In the genomic region with DNA sequence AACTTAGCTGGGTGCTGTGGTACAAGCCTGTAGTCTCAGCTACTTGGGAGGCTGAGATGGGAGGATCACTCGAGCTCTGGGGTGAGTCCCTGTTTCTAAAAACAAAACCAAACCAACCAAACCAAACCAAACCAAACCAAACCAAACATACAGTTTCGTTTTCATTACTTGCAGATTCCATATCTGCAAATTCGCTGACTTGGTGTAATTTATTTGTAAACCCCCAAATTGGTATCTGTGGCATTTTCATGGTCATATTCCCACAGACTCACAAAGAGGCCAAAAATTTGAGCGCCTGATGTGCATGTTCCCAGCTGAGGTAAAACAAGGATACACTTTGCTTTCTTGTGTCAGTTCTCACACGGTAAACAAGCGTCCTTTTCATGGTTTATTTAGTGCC, we compare ENCODE assay signal across 3 cellular contexts.
A peak's percentile ranks its signal among the peaks of the same experiment; 100 is the strongest.
TF ChIP-seq lines count a peak whose summit lies in the region.

No MANE protein-coding gene starts in this region.

TF ChIP-seq in A549, 52 proteins besides CTCF, POLR2A, EP300 and RAD21:
- peak; percentile 79 for TF ChIP-seq MAFK (IDR thresholded peaks at IDR 0.05; ENCODE audit: partially characterized antibody)
- no peak for TF ChIP-seq RCOR1 (IDR thresholded peaks at IDR 0.05; ENCODE audit: low read depth, low read length)

TF ChIP-seq in IMR-90, 13 proteins besides CTCF, POLR2A, EP300 and RAD21:
- TF ChIP-seq, protein P1, sequence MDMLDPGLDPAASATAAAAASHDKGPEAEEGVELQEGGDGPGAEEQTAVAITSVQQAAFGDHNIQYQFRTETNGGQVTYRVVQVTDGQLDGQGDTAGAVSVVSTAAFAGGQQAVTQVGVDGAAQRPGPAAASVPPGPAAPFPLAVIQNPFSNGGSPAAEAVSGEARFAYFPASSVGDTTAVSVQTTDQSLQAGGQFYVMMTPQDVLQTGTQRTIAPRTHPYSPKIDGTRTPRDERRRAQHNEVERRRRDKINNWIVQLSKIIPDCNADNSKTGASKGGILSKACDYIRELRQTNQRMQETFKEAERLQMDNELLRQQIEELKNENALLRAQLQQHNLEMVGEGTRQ (IDR thresholded peaks at IDR 0.05; ENCODE audit: low read depth, low read length): no peak
- peak; percentile 91 for TF ChIP-seq MAFK (IDR thresholded peaks at IDR 0.05; ENCODE audit: low read depth, low read length)

TF ChIP-seq in H1, 55 proteins besides CTCF, POLR2A, EP300 and RAD21:
- no peak for TF ChIP-seq TBP (IDR thresholded peaks at IDR 0.05; ENCODE audit: low read depth, low read length)
- TF ChIP-seq, protein P1 (IDR thresholded peaks at IDR 0.05; ENCODE audit: low read length): no peak
- peak; percentile 45; the same call in 1 of the 2 replicates for TF ChIP-seq MAFK (IDR thresholded peaks at IDR 0.05; ENCODE audit: low read depth, low read length)
- no peak for TF ChIP-seq FOSL1 (IDR thresholded peaks at IDR 0.05; ENCODE audit: insufficient read depth, low read depth, low read length)
- TF ChIP-seq GTF2F1 (IDR thresholded peaks at IDR 0.05; ENCODE audit: borderline replicate concordance, low read depth, low read length): no peak
- TF ChIP-seq EGR1 (IDR thresholded peaks at IDR 0.05; ENCODE audit: borderline replicate concordance, low read depth, low read length): no peak
- TF ChIP-seq SAP30 (IDR thresholded peaks at IDR 0.05; ENCODE audit: insufficient read depth, insufficient replicate concordance, low read length): no peak
